In genomic region chr15:66917904-66918448, GRCh38 we compare ENCODE assay signal across 24 cellular contexts.
"Had no signal": no experiment of that assay in that cellular context is flagged by ENCODE, and none has a peak within 500 bp of the region (broad histone marks: within the 10 kb centered on the region; RNA-seq: fewer than 3 reads in every experiment).

No MANE protein-coding gene starts in this region.

- H3K4me1 ChIP-seq: SJCRH30 had no signal

- H3K27me3 ChIP-seq: SJCRH30 had no signal

- H3K36me3 Mint-ChIP-seq: activated CD4-positive, alpha-beta memory T cell treated with anti-CD3 and anti-CD28 coated beads for 36 hours had no signal

- H3K4me3 ChIP-seq: PC-9, SJCRH30 had no signal

- H3K36me3 ChIP-seq: SJCRH30 had no signal

- H3K4me3 Mint-ChIP-seq: activated CD4-positive, alpha-beta memory T cell treated with anti-CD3 and anti-CD28 coated beads for 36 hours; activated CD4-positive, alpha-beta T cell treated with anti-CD3 and anti-CD28 coated beads, Interleukin-2, amount 10 ng/mL, durations not matched to agents 7 days and 5 days; activated naive CD8-positive, alpha-beta T cell; activated T-cell treated with anti-CD3 and anti-CD28 coated beads, Interleukin-2, amount 50 U/mL, for 4 hours; brain; central memory CD8-positive, alpha-beta T cell; T-helper 17 cell had no signal

- DNase-seq: activated CD4-positive, alpha-beta memory T cell treated with anti-CD3 and anti-CD28 coated beads for 36 hours; activated CD4-positive, alpha-beta T cell treated with anti-CD3 and anti-CD28 coated beads, Interleukin-2, amount 10 ng/mL, durations not matched to agents 7 days and 5 days; activated CD4-positive, CD25-positive, alpha-beta regulatory T cell; activated CD8-positive, alpha-beta memory T cell treated with anti-CD3 and anti-CD28 coated beads for 24 hours; activated effector memory CD4-positive, alpha-beta T cell treated with anti-CD3 and anti-CD28 coated beads, Interleukin-2, amount 50 U/mL, for 16 hours; activated naive CD4-positive, alpha-beta T cell treated with Interleukin-2 at 50 U/mL for 16 hours; activated T-cell treated with anti-CD3 and anti-CD28 coated beads, Interleukin-2, amount 50 U/mL, for 4 hours; amygdala; NCI-H1092; NCI-H1417; NCI-H1694 treated with DMSO at 0.1 percent for 48 hours; NCI-H2029 treated with DMSO at 0.1 percent for 48 hours; NCI-H510A treated with DMSO at 0.1 percent for 48 hours; NK-92 treated with Interleukin-12 subunit alpha and Interleukin-12 subunit beta, amount 100 ng/mL, for 24 hours; PC-9; SJCRH30; SK-N-SH; SW 1271; T-helper 17 cell; T1000 had no signal

- H3K27ac ChIP-seq: PC-9, SJCRH30, VCaP had no signal

- H3K27ac Mint-ChIP-seq: activated CD4-positive, alpha-beta memory T cell treated with anti-CD3 and anti-CD28 coated beads for 36 hours; activated CD4-positive, alpha-beta T cell treated with anti-CD3 and anti-CD28 coated beads, Interleukin-2, amount 10 ng/mL, durations not matched to agents 7 days and 5 days; activated naive CD8-positive, alpha-beta T cell; brain; T-helper 17 cell had no signal
